Comparison of ENCODE assay signal across 15 cellular contexts in the genomic region with DNA sequence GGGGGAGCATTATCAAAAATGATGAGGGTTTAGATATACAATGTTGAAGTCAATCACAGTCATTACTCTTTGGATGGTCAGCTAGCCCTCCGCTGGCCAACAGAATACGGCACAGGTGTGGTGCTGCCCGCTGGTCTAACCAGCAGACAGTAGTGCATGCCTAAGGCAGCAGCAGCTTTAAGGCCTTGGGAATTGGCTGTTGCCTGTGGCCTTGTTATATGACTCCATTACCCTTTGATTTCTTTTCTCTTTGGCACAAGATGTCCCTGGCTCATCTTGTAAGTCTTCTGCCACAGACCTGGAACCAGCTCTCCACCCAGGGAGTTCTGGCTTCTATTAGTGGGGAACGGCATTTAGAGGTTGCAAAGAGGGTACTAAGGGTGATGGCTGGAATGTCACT.
DNase-seq lines count a peak whose midpoint lies in the region; ATAC-seq and TF ChIP-seq lines count a peak whose summit lies in the region.
"Had no signal": no experiment of that assay in that cellular context is flagged by ENCODE, and none has a peak within 500 bp of the region (broad histone marks: within the 10 kb centered on the region; RNA-seq: fewer than 3 reads in every experiment).

No MANE protein-coding gene starts in this region.

- no peak overlapping the region for H3K4me3 ChIP-seq in breast epithelium
- no peak overlapping the region for H3K4me3 ChIP-seq in psoas muscle
- H3K4me3 ChIP-seq in tibial nerve, result no peak overlapping the region
- H3K4me3 ChIP-seq: BLaER1 treated with 17β-estradiol and CSF1 and Interleukin-3, amounts not matched to agents 10 nM and 100 nM had no signal

- intact Hi-C loops in breast epithelium (cut with DNase I; ENCODE audit: low total_unique reads), result no loop called here
- intact Hi-C loops in MCF 10A (cut with micrococcal nuclease), result no loop called here
- intact Hi-C loops in psoas muscle (cut with DNase I), result no loop called here

- no peaks in the 10 kb centered on the region for H3K9me3 Mint-ChIP-seq in MCF 10A (ENCODE audit: unreplicated experiment)
- H3K9me3 Mint-ChIP-seq: HFFc6 had no signal

- H3K4me1 Mint-ChIP-seq in MCF 10A (ENCODE audit: insufficient read depth, unreplicated experiment), result no peaks in the 10 kb centered on the region

- H3K9me3 ChIP-seq in breast epithelium (no peaks in the 10 kb centered on the region), psoas muscle (no peaks in the 10 kb centered on the region), tibial nerve (no peaks in the 10 kb centered on the region)

- no peak for DNase-seq in breast epithelium (ENCODE audit: low spot score in 2 of 2)
- DNase-seq in MCF 10A (ENCODE audit: unreplicated experiment), result no peak
- peak; percentile 3 for DNase-seq in iris pigment epithelial cell (ENCODE audit: low read depth)
- DNase-seq in psoas muscle, result no peak
- no peak for DNase-seq in NCI-H2029 treated with DMSO at 0.1 percent for 48 hours (lab: John Stamatoyannopoulos, UW)
- no peak for DNase-seq in activated gamma-delta T cell (lab: John Stamatoyannopoulos, UW)
- DNase-seq in tibial nerve (ENCODE audit: low spot score in 2 of 2), result no peak
- DNase-seq: 8988T; AML-193; CD4-positive, CD25-positive, alpha-beta regulatory T cell; DMS53; GF-D8; HCEC 1CT; HFFc6 had no signal

- no peaks in the 10 kb centered on the region for H3K27me3 ChIP-seq in breast epithelium
- no peaks in the 10 kb centered on the region for H3K27me3 ChIP-seq in psoas muscle (ENCODE audit: insufficient read depth in 3 of 3, low read length in 2 of 3)
- H3K27me3 ChIP-seq in tibial nerve, result no peaks in the 10 kb centered on the region
- H3K27me3 ChIP-seq: BLaER1 treated with 17β-estradiol and CSF1 and Interleukin-3, amounts not matched to agents 10 nM and 100 nM had no signal

- no peak for TF ChIP-seq CTCF in breast epithelium (IDR thresholded peaks at IDR 0.05)
- no peak for TF ChIP-seq CTCF in MCF 10A (IDR thresholded peaks at IDR 0.05; ENCODE audit: unreplicated experiment)
- TF ChIP-seq CTCF in psoas muscle (IDR thresholded peaks at IDR 0.05), result no peak
- TF ChIP-seq CTCF in tibial nerve (IDR thresholded peaks at IDR 0.05), result no peak

- no peaks in the 10 kb centered on the region for H3K27me3 Mint-ChIP-seq in MCF 10A (ENCODE audit: insufficient read depth, unreplicated experiment)
- H3K27me3 Mint-ChIP-seq: CD4-positive, CD25-positive, alpha-beta regulatory T cell had no signal

- BruUV-seq in MCF 10A (replicated peaks; lab: Mats Ljungman, UMichigan), result no TSS peak

- ATAC-seq in psoas muscle, result peak in 3 of 4 donors; percentile 63 to 86 (median 66)

- H3K4me3 Mint-ChIP-seq in MCF 10A (ENCODE audit: unreplicated experiment), result no peak overlapping the region
- H3K4me3 Mint-ChIP-seq: HFFc6 had no signal

- 22 to 50% (median 38%) methylated on average over 4 of the region's 4 CpGs for WGBS in psoas muscle, 3 donors
- WGBS in tibial nerve, 2 donors, result 79 to 87% methylated on average over 4 of the region's 4 CpGs

- H3K36me3 ChIP-seq in breast epithelium (no peaks in the 10 kb centered on the region), psoas muscle (ENCODE audit: insufficient read depth in 1 of 2, low read depth in 1 of 2) (no peaks in the 10 kb centered on the region), tibial nerve (peaks cover 0 to 5% (median 0%) of the 10 kb centered on the region in 3 donors)

- TF ChIP-seq POLR2A in breast epithelium (IDR thresholded peaks at IDR 0.05), result no peak
- no peak for TF ChIP-seq POLR2A in tibial nerve (IDR thresholded peaks at IDR 0.05)

- H3K27ac Mint-ChIP-seq in MCF 10A (ENCODE audit: low read depth, unreplicated experiment), result no peak overlapping the region
- H3K27ac Mint-ChIP-seq: HFFc6 had no signal

- no peak for TF ChIP-seq EP300 in tibial nerve (IDR thresholded peaks at IDR 0.05)

- H3K36me3 Mint-ChIP-seq in MCF 10A (ENCODE audit: insufficient read depth, unreplicated experiment), result no peaks in the 10 kb centered on the region

- CTCF ChIA-PET in MCF 10A (lab: Yijun Ruan, JAX), result interaction anchor here (0.7 kb wide), 1 partner anchor 1460 kb away, joined by 4 read pairs; no protein-coding TSS in a partner anchor

- POLR2A ChIA-PET in MCF 10A (lab: Yijun Ruan, JAX), result no interaction called here

- H3K27ac ChIP-seq in breast epithelium, result peak overlapping the region; percentile 1 to 87
- no peak overlapping the region for H3K27ac ChIP-seq in psoas muscle
- peak overlapping the region in 1 of 4 donors; percentile 2 for H3K27ac ChIP-seq in tibial nerve

- peaks cover 0 to 3% of the 10 kb centered on the region in 2 donors for H3K4me1 ChIP-seq in breast epithelium
- peaks cover 5% of the 10 kb centered on the region for H3K4me1 ChIP-seq in psoas muscle
- H3K4me1 ChIP-seq in tibial nerve, result peaks cover 0 to 25% (median 12%) of the 10 kb centered on the region in 4 donors
